16 cellular contexts compared by ENCODE assay signal in genomic region chr11:1560011-1560579, GRCh38. TPM values are rescaled to one million over a fixed set of nuclear protein-coding genes. Genes with fewer than 3 reads are reported as not detected.
DNase-seq lines count a peak whose midpoint lies in the region; ATAC-seq, FAIRE-seq and TF ChIP-seq lines count a peak whose summit lies in the region.
"Had no signal": no experiment of that assay in that cellular context is flagged by ENCODE, and none has a peak within 500 bp of the region (broad histone marks: within the 10 kb centered on the region; RNA-seq: fewer than 3 reads in every experiment).

No MANE protein-coding gene starts in this region.

- no peak for DNase-seq in PC-9
- DNase-seq in esophagus muscularis mucosa (ENCODE audit: extremely low spot score), result no peak
- no peak for DNase-seq in tibial nerve (ENCODE audit: low spot score in 2 of 2)
- DNase-seq in small intestine, result no peak
- DNase-seq in activated naive CD4-positive, alpha-beta T cell treated with anti-CD3 and anti-CD28 coated beads, Interleukin-2, amount 10 ng/mL, durations not matched to agents 7 days and 5 days, result no peak
- DNase-seq in NK-92 (lab: John Stamatoyannopoulos, UW; ENCODE audit: unreplicated experiment), result no peak
- DNase-seq: activated CD4-positive, alpha-beta T cell treated with anti-CD3 and anti-CD28 coated beads, Interleukin-2, amount 50 U/mL, for 4 hours; activated effector memory CD4-positive, alpha-beta T cell treated with Interleukin-2 at 50 U/mL for 16 hours; endodermal cell; NCI-H1436 had no signal

- H3K27ac ChIP-seq in PC-9 (no peak overlapping the region), esophagus muscularis mucosa (replicated peaks in 1 of 4) (peak overlapping the region; percentile 90 to 98 (median 98)), muscle layer of duodenum (ENCODE audit: low read length) (peak overlapping the region; percentile 72), tibial nerve (peak overlapping the region; percentile 89 to 99 (median 94)), small intestine (ENCODE audit: low read depth in 1 of 2, low read length in 1 of 2) (peak overlapping the region in 1 of 2 donors; percentile 56)
- H3K27ac ChIP-seq: BLaER1 had no signal

- no peaks in the 10 kb centered on the region for H3K9me3 Mint-ChIP-seq in activated naive CD4-positive, alpha-beta T cell treated with anti-CD3 and anti-CD28 coated beads, Interleukin-2, amount 10 ng/mL, durations not matched to agents 7 days and 5 days
- H3K9me3 Mint-ChIP-seq: endodermal cell had no signal

- H3K4me3 ChIP-seq in PC-9, result no peak overlapping the region
- no peak overlapping the region for H3K4me3 ChIP-seq in esophagus muscularis mucosa
- no peak overlapping the region for H3K4me3 ChIP-seq in muscle layer of duodenum (ENCODE audit: low read depth in 1 of 2, low read length in 2 of 2)
- H3K4me3 ChIP-seq in tibial nerve, result no peak overlapping the region
- H3K4me3 ChIP-seq in small intestine (ENCODE audit: low read depth in 1 of 2, low read length in 2 of 2), result no peak overlapping the region
- H3K4me3 ChIP-seq: BLaER1 had no signal

- TF ChIP-seq POLR2A in esophagus muscularis mucosa (IDR thresholded peaks at IDR 0.05; ENCODE audit: low read depth) (no peak), tibial nerve (IDR thresholded peaks at IDR 0.05) (no peak)

- BruUV-seq in PC-9 (replicated peaks; lab: Mats Ljungman, UMichigan), result TSS peak; percentile 43

- TF ChIP-seq EP300 in esophagus muscularis mucosa (IDR thresholded peaks at IDR 0.05), result no peak
- TF ChIP-seq EP300 in tibial nerve (IDR thresholded peaks at IDR 0.05), result no peak

- H3K4me1 ChIP-seq in PC-9 (replicated peaks; ENCODE audit: insufficient read depth) (peaks cover 22% of the 10 kb centered on the region), esophagus muscularis mucosa (peaks cover 46 to 68% (median 49%) of the 10 kb centered on the region in 4 donors), muscle layer of duodenum (ENCODE audit: control insufficient read depth in 1 of 2, insufficient read depth in 2 of 2, low read length in 2 of 2) (peaks cover 5 to 41% of the 10 kb centered on the region in 2 donors), tibial nerve (peaks cover 0 to 61% (median 26%) of the 10 kb centered on the region in 4 donors), small intestine (ENCODE audit: control insufficient read depth in 2 of 2, insufficient read depth in 1 of 2, low read depth in 1 of 2, low read length in 1 of 2) (no peaks in the 10 kb centered on the region)

- no peak overlapping the region for H3K4me2 ChIP-seq in PC-9
- H3K4me2 ChIP-seq: BLaER1 had no signal

- H3K36me3 ChIP-seq in PC-9 (ENCODE audit: low read depth) (no peaks in the 10 kb centered on the region), esophagus muscularis mucosa (peaks cover 0 to 69% (median 45%) of the 10 kb centered on the region in 4 donors), muscle layer of duodenum (ENCODE audit: control insufficient read depth in 1 of 2, insufficient read depth in 2 of 2, low read length in 2 of 2) (peaks cover 0 to 12% of the 10 kb centered on the region in 2 donors), tibial nerve (peaks cover 0 to 46% (median 0%) of the 10 kb centered on the region in 3 donors), small intestine (ENCODE audit: control insufficient read depth in 2 of 2, insufficient read depth in 2 of 2, low read length in 2 of 2) (no peaks in the 10 kb centered on the region)

- H3K79me2 ChIP-seq in PC-9 (ENCODE audit: low read depth), result no peaks in the 10 kb centered on the region

- no peak overlapping the region for H3K4me3 Mint-ChIP-seq in activated naive CD4-positive, alpha-beta T cell treated with anti-CD3 and anti-CD28 coated beads, Interleukin-2, amount 10 ng/mL, durations not matched to agents 7 days and 5 days
- H3K4me3 Mint-ChIP-seq: endodermal cell had no signal

- H3K4me1 Mint-ChIP-seq in activated naive CD4-positive, alpha-beta T cell treated with anti-CD3 and anti-CD28 coated beads, Interleukin-2, amount 10 ng/mL, durations not matched to agents 7 days and 5 days, result no peaks in the 10 kb centered on the region
- H3K4me1 Mint-ChIP-seq: endodermal cell had no signal

- no peaks in the 10 kb centered on the region for H3K27me3 Mint-ChIP-seq in activated naive CD4-positive, alpha-beta T cell treated with anti-CD3 and anti-CD28 coated beads, Interleukin-2, amount 10 ng/mL, durations not matched to agents 7 days and 5 days

- H2AFZ ChIP-seq in PC-9, result no peak overlapping the region

- H3K9me3 ChIP-seq in PC-9 (ENCODE audit: insufficient read depth, low read depth), result no peaks in the 10 kb centered on the region
- H3K9me3 ChIP-seq in esophagus muscularis mucosa, result no peaks in the 10 kb centered on the region
- H3K9me3 ChIP-seq in muscle layer of duodenum (ENCODE audit: control insufficient read depth in 1 of 2, low read length in 2 of 2), result no peaks in the 10 kb centered on the region
- no peaks in the 10 kb centered on the region for H3K9me3 ChIP-seq in tibial nerve
- no peaks in the 10 kb centered on the region for H3K9me3 ChIP-seq in small intestine (ENCODE audit: control insufficient read depth, low read depth)
- H3K9me3 ChIP-seq: BLaER1 had no signal

- no peak for TF ChIP-seq CTCF in PC-9 (conservative IDR thresholded peaks at IDR 0.05)
- no peak for TF ChIP-seq CTCF in esophagus muscularis mucosa (IDR thresholded peaks at IDR 0.05)
- no peak for TF ChIP-seq CTCF in tibial nerve (IDR thresholded peaks at IDR 0.05)

- H3K36me3 Mint-ChIP-seq in activated naive CD4-positive, alpha-beta T cell treated with anti-CD3 and anti-CD28 coated beads, Interleukin-2, amount 10 ng/mL, durations not matched to agents 7 days and 5 days, result no peaks in the 10 kb centered on the region

- H3K9me2 ChIP-seq in PC-9 (ENCODE audit: insufficient read depth), result no peaks in the 10 kb centered on the region

- POLR2A ChIA-PET in PC-9 (lab: Charles Lee; ENCODE audit: unreplicated experiment), result interaction anchor here (0.5 kb wide), 1 partner anchor 212 kb away, joined by 47 read pairs; no protein-coding TSS in a partner anchor

- CTCF ChIA-PET in PC-9 (lab: Charles Lee), result interaction anchor here (0.5 to 1.0 kb wide), 2 partner anchors 15 to 273 kb away, joined by 3 to 4 read pairs; no protein-coding TSS in a partner anchor
- CTCF ChIA-PET in activated naive CD4-positive, alpha-beta T cell treated with anti-CD3 and anti-CD28 coated beads, Interleukin-2, amount 10 ng/mL, durations not matched to agents 7 days and 5 days (lab: Charles Lee), result no interaction called here

- H3F3A ChIP-seq in PC-9 (ENCODE audit: insufficient read depth, low read depth), result no peaks in the 10 kb centered on the region; the same call in 1 of the 2 replicates

- H4K20me1 ChIP-seq in PC-9 (ENCODE audit: insufficient read depth), result no peaks in the 10 kb centered on the region

- WGBS in esophagus muscularis mucosa, result 78% methylated on average over 7 of the region's 13 CpGs
- 68 to 82% methylated on average over 12 to 13 of the region's 13 CpGs for WGBS in tibial nerve, 2 donors
- WGBS in small intestine, 3 donors, result 68 to 83% (median 78%) methylated on average over 13 of the region's 13 CpGs

- H3K27ac Mint-ChIP-seq in activated naive CD4-positive, alpha-beta T cell treated with anti-CD3 and anti-CD28 coated beads, Interleukin-2, amount 10 ng/mL, durations not matched to agents 7 days and 5 days, result no peak overlapping the region
- H3K27ac Mint-ChIP-seq: endodermal cell had no signal

- intact Hi-C loops in PC-9 (cut with micrococcal nuclease; ENCODE audit: unreplicated experiment), result no loop called here
- intact Hi-C loops in esophagus muscularis mucosa (cut with DNase I), result no loop called here

- no peak for ATAC-seq in HG02870 (IDR thresholded peaks at IDR 0.05; ENCODE audit: unreplicated experiment)

- H3K27me3 ChIP-seq in PC-9 (ENCODE audit: insufficient read depth, low read depth), result no peaks in the 10 kb centered on the region
- H3K27me3 ChIP-seq in esophagus muscularis mucosa, result no peaks in the 10 kb centered on the region
- H3K27me3 ChIP-seq in muscle layer of duodenum (ENCODE audit: low read depth, low read length), result no peaks in the 10 kb centered on the region
- H3K27me3 ChIP-seq in tibial nerve, result no peaks in the 10 kb centered on the region
- no peaks in the 10 kb centered on the region for H3K27me3 ChIP-seq in small intestine (ENCODE audit: control insufficient read depth in 2 of 2, insufficient read depth in 2 of 2, low read length in 2 of 2)

- FAIRE-seq in small intestine (lab: Jason Lieb, UNC), result no peak
- FAIRE-seq: GM12891 had no signal

RNA-seq across cellular contexts. Expression of gene DUSP8, which starts 12.0 kb away (rescaled TPM):
- 2.6 and 4.2 TPM in 2 replicates for total RNA-seq in PC-9 (2021)
- 1 to 10 TPM; 2.5 to 8.5 (median 4.8) TPM for total RNA-seq in esophagus muscularis mucosa
- 10 to 100 TPM in 1 of 4 donors, 1 to 10 TPM in 3; 1.9 to 10.8 (median 3.4) TPM for total RNA-seq in tibial nerve
- 1 to 10 TPM; 3.1 to 8.1 (median 6.0) TPM for polyA plus RNA-seq in small intestine

RNA-seq across cellular contexts. Expression of gene KRTAP5-1, which starts 25.0 kb away (rescaled TPM):
- total RNA-seq in PC-9 (2021), result not detected in 2 replicates
- not detected for total RNA-seq in esophagus muscularis mucosa
- not detected for total RNA-seq in tibial nerve
- not detected for polyA plus RNA-seq in small intestine
- total RNA-seq: endodermal cell, left colon, NCI-H460 had no signal

RNA-seq across cellular contexts. Expression of gene KRTAP5-2, which starts 38.0 kb away (rescaled TPM):
- total RNA-seq in PC-9 (2021) (not detected in 2 replicates), esophagus muscularis mucosa (not detected), tibial nerve (not detected)
- under 1 TPM in 1 of 3 donors, not detected in 2; 0.07 TPM for polyA plus RNA-seq in small intestine
- total RNA-seq: endodermal cell, left colon, NCI-H460 had no signal

RNA-seq across cellular contexts. Expression of gene KRTAP5-3, which starts 48.2 kb away (rescaled TPM):
- total RNA-seq in PC-9 (2021), result not detected in 2 replicates
- total RNA-seq in esophagus muscularis mucosa, result not detected
- not detected for total RNA-seq in tibial nerve
- not detected for polyA plus RNA-seq in small intestine
- total RNA-seq: endodermal cell, left colon, NCI-H460 had no signal
